11 cellular contexts compared by ENCODE assay signal in genomic region chr9:133989554-133990365, GRCh38. TPM values are rescaled to one million over a fixed set of nuclear protein-coding genes. Genes with fewer than 3 reads are reported as not detected.
DNase-seq lines count a peak whose midpoint lies in the region; ATAC-seq and TF ChIP-seq lines count a peak whose summit lies in the region.
"Had no signal": no experiment of that assay in that cellular context is flagged by ENCODE, and none has a peak within 500 bp of the region (broad histone marks: within the 10 kb centered on the region; RNA-seq: fewer than 3 reads in every experiment).

No MANE protein-coding gene starts in this region.

- H3K4me3 ChIP-seq in GM06990 (replicated peaks; ENCODE audit: low read depth, low read length), result peak overlapping the region; percentile 96

- ATAC-seq in effector memory CD8-positive, alpha-beta T cell (replicated peaks), result no peak

- H3K4me1 Mint-ChIP-seq in glutamatergic neuron (ENCODE audit: low read depth, unreplicated experiment) (peaks cover 39% of the 10 kb centered on the region), progenitor cell of endocrine pancreas (ENCODE audit: low read depth) (peaks cover 30% of the 10 kb centered on the region)
- H3K4me1 Mint-ChIP-seq in effector memory CD8-positive, alpha-beta T cell (ENCODE audit: low read depth in 2 of 2), result peaks cover 0 to 10% of the 10 kb centered on the region in 2 donors
- peaks cover 1% of the 10 kb centered on the region for H3K4me1 Mint-ChIP-seq in activated CD4-positive, alpha-beta memory T cell treated with anti-CD3 and anti-CD28 coated beads, Interleukin-2, amount 10 ng/mL, durations not matched to agents 7 days and 5 days

- H3K36me3 ChIP-seq in GM06990 (ENCODE audit: control insufficient read depth, insufficient read depth, low read length), result peaks cover 3% of the 10 kb centered on the region; the same call in 1 of the 2 replicates

- H3K27ac ChIP-seq in RWPE1, result peak overlapping the region; percentile 99
- H3K27ac ChIP-seq: KMS-11 had no signal

- H3K27me3 Mint-ChIP-seq in glutamatergic neuron (ENCODE audit: unreplicated experiment) (peaks cover 5% of the 10 kb centered on the region), progenitor cell of endocrine pancreas (no peaks in the 10 kb centered on the region)
- peaks cover 0 to 13% of the 10 kb centered on the region in 2 donors for H3K27me3 Mint-ChIP-seq in effector memory CD8-positive, alpha-beta T cell
- peaks cover 17% of the 10 kb centered on the region for H3K27me3 Mint-ChIP-seq in activated CD4-positive, alpha-beta memory T cell treated with anti-CD3 and anti-CD28 coated beads, Interleukin-2, amount 10 ng/mL, durations not matched to agents 7 days and 5 days

- DNase-seq in GM06990 (ENCODE audit: extremely low read depth, insufficient read length) (no peak), RWPE1 (ENCODE audit: low spot score) (no peak), glutamatergic neuron (no peak), progenitor cell of endocrine pancreas (ENCODE audit: low spot score, unreplicated experiment) (no peak), ecto neural progenitor cell (ENCODE audit: low spot score) (no peak), SIG-M5 (lab: John Stamatoyannopoulos, UW) (no peak)
- DNase-seq in effector memory CD8-positive, alpha-beta T cell, result no peak
- no peak for DNase-seq in activated CD4-positive, alpha-beta memory T cell treated with anti-CD3 and anti-CD28 coated beads, Interleukin-2, amount 10 ng/mL, durations not matched to agents 7 days and 5 days
- DNase-seq: activated CD4-positive, alpha-beta T cell treated with anti-CD3 and anti-CD28 coated beads for 48 hours; foreskin melanocyte had no signal

- H3K27me3 ChIP-seq in GM06990 (replicated peaks; ENCODE audit: control insufficient read depth, insufficient read depth, low read length), result no peaks in the 10 kb centered on the region

- TF ChIP-seq CTCF in GM06990 (IDR thresholded peaks at IDR 0.05; ENCODE audit: insufficient read depth, low read length, poor library complexity, severe bottlenecking), result no peak
- no peak for TF ChIP-seq CTCF in RWPE1 (conservative IDR thresholded peaks at IDR 0.05; ENCODE audit: low read depth)
- no peak for TF ChIP-seq CTCF in glutamatergic neuron (IDR thresholded peaks at IDR 0.05; ENCODE audit: partially characterized antibody, unreplicated experiment)
- no peak for TF ChIP-seq CTCF in progenitor cell of endocrine pancreas (IDR thresholded peaks at IDR 0.05; ENCODE audit: unreplicated experiment)

- CTCF ChIA-PET in RWPE1 (lab: Yijun Ruan, JAX), result interaction anchor here (0.7 to 1.8 kb wide), 4 partner anchors 28 to 247 kb away, joined by 3 to 8 read pairs (median 4); no protein-coding TSS in a partner anchor
- CTCF ChIA-PET in activated CD4-positive, alpha-beta memory T cell treated with anti-CD3 and anti-CD28 coated beads, Interleukin-2, amount 10 ng/mL, durations not matched to agents 7 days and 5 days (lab: Charles Lee), result interaction anchor here (0.7 kb wide), 1 partner anchor 1427 kb away, joined by 3 read pairs; no protein-coding TSS in a partner anchor

- peaks cover 17% of the 10 kb centered on the region for H3K9me3 Mint-ChIP-seq in glutamatergic neuron (ENCODE audit: unreplicated experiment)
- H3K9me3 Mint-ChIP-seq in progenitor cell of endocrine pancreas (ENCODE audit: low read depth), result no peaks in the 10 kb centered on the region
- H3K9me3 Mint-ChIP-seq in effector memory CD8-positive, alpha-beta T cell, result no peaks in the 10 kb centered on the region
- no peaks in the 10 kb centered on the region for H3K9me3 Mint-ChIP-seq in activated CD4-positive, alpha-beta memory T cell treated with anti-CD3 and anti-CD28 coated beads, Interleukin-2, amount 10 ng/mL, durations not matched to agents 7 days and 5 days

- H3K36me3 Mint-ChIP-seq in glutamatergic neuron (ENCODE audit: unreplicated experiment) (no peaks in the 10 kb centered on the region), progenitor cell of endocrine pancreas (ENCODE audit: insufficient read depth) (no peaks in the 10 kb centered on the region)
- peaks cover 6% of the 10 kb centered on the region for H3K36me3 Mint-ChIP-seq in effector memory CD8-positive, alpha-beta T cell (ENCODE audit: insufficient read depth)
- H3K36me3 Mint-ChIP-seq in activated CD4-positive, alpha-beta memory T cell treated with anti-CD3 and anti-CD28 coated beads, Interleukin-2, amount 10 ng/mL, durations not matched to agents 7 days and 5 days (ENCODE audit: low read depth), result no peaks in the 10 kb centered on the region

- peak overlapping the region; percentile 72 for H3K27ac Mint-ChIP-seq in glutamatergic neuron (ENCODE audit: unreplicated experiment)
- peak overlapping the region; percentile 98 for H3K27ac Mint-ChIP-seq in progenitor cell of endocrine pancreas
- H3K27ac Mint-ChIP-seq in effector memory CD8-positive, alpha-beta T cell, result no peak overlapping the region
- no peak overlapping the region for H3K27ac Mint-ChIP-seq in activated CD4-positive, alpha-beta memory T cell treated with anti-CD3 and anti-CD28 coated beads, Interleukin-2, amount 10 ng/mL, durations not matched to agents 7 days and 5 days

- POLR2A ChIA-PET in RWPE1 (lab: Yijun Ruan, JAX; ENCODE audit: low non-redundant PET), result interaction anchor here (0.7 kb wide), 3 partner anchors 14 to 366 kb away, joined by 4 to 7 read pairs (median 5); no protein-coding TSS in a partner anchor
- POLR2A ChIA-PET in activated CD4-positive, alpha-beta memory T cell treated with anti-CD3 and anti-CD28 coated beads, Interleukin-2, amount 10 ng/mL, durations not matched to agents 7 days and 5 days (lab: Charles Lee), result no interaction called here

- H3K4me3 Mint-ChIP-seq in glutamatergic neuron (ENCODE audit: unreplicated experiment) (peak overlapping the region; percentile 91), progenitor cell of endocrine pancreas (ENCODE audit: low read depth) (peak overlapping the region; percentile 97)
- peak overlapping the region in 1 of 2 donors; percentile 59 for H3K4me3 Mint-ChIP-seq in effector memory CD8-positive, alpha-beta T cell
- no peak overlapping the region for H3K4me3 Mint-ChIP-seq in activated CD4-positive, alpha-beta memory T cell treated with anti-CD3 and anti-CD28 coated beads, Interleukin-2, amount 10 ng/mL, durations not matched to agents 7 days and 5 days

RNA-seq across cellular contexts. Expression of gene VAV2, which starts 2.4 kb away (rescaled TPM):
- total RNA-seq in glutamatergic neuron (ENCODE audit: unreplicated experiment) (270 TPM), progenitor cell of endocrine pancreas (80.6 and 82.8 TPM in 2 replicates)
- total RNA-seq in activated CD4-positive, alpha-beta memory T cell treated with anti-CD3 and anti-CD28 coated beads, Interleukin-2, amount 10 ng/mL, durations not matched to agents 7 days and 5 days, result 1 to 10 TPM; 2.4 to 2.9 TPM

RNA-seq across cellular contexts. Expression of gene BRD3OS, which starts 35.5 kb away (rescaled TPM):
- 31.6 TPM for total RNA-seq in glutamatergic neuron (ENCODE audit: unreplicated experiment)
- 21.8 and 28.0 TPM in 2 replicates for total RNA-seq in progenitor cell of endocrine pancreas
- 10 to 100 TPM in 1 of 2 experiments, 1 to 10 TPM in 1; 9.6 to 10.3 TPM for total RNA-seq in activated CD4-positive, alpha-beta memory T cell treated with anti-CD3 and anti-CD28 coated beads, Interleukin-2, amount 10 ng/mL, durations not matched to agents 7 days and 5 days

Comparison
In these comparisons a context has a peak if more than half of its experiments do, and no peak if none do; other contexts are left out.
1. H3K27ac Mint-ChIP-seq: peak in glutamatergic neuron (single experiment) and progenitor cell of endocrine pancreas (single experiment); none in effector memory CD8-positive, alpha-beta T cell (0 of 2) and activated CD4-positive, alpha-beta memory T cell treated with anti-CD3 and anti-CD28 coated beads, Interleukin-2, amount 10 ng/mL, durations not matched to agents 7 days and 5 days (single experiment).
2. RNA of gene VAV2, which starts 2.4 kb away (total RNA-seq): 270 TPM in glutamatergic neuron (single experiment) and 80.6 to 82.8 TPM in progenitor cell of endocrine pancreas; 2.4 to 2.9 TPM in activated CD4-positive, alpha-beta memory T cell treated with anti-CD3 and anti-CD28 coated beads, Interleukin-2, amount 10 ng/mL, durations not matched to agents 7 days and 5 days; every median in the first group is over 10 times any median in the second.